Comparison of ENCODE assay signal across 18 cellular contexts in genomic region chr2:111633643-111634042, GRCh38.
DNase-seq lines count a peak whose midpoint lies in the region; ATAC-seq, FAIRE-seq and TF ChIP-seq lines count a peak whose summit lies in the region.
"Had no signal": no experiment of that assay in that cellular context is flagged by ENCODE, and none has a peak within 500 bp of the region (broad histone marks: within the 10 kb centered on the region; RNA-seq: fewer than 3 reads in every experiment).

No MANE protein-coding gene starts in this region.

- ATAC-seq in right lobe of liver (peak in 3 of 4 donors; percentile 23 to 44 (median 40)), HepG2 (no peak), GM21390 (IDR thresholded peaks at IDR 0.05; ENCODE audit: unreplicated experiment) (no peak), pancreas (no peak)
- ATAC-seq: gastrocnemius medialis, left colon had no signal

- H3K4me3 Mint-ChIP-seq in dendritic cell treated with granulocyte-macrophage colony-stimulating factor and Interleukin-4, amounts not matched to agents 40 ng/mL and 50 ng/mL, for 4 days, result no peak overlapping the region
- no peak overlapping the region for H3K4me3 Mint-ChIP-seq in MCF 10A (ENCODE audit: unreplicated experiment)
- H3K4me3 Mint-ChIP-seq: CD4-positive, alpha-beta memory T cell had no signal

- no peaks in the 10 kb centered on the region for H3K4me1 ChIP-seq in right lobe of liver
- no peaks in the 10 kb centered on the region for H3K4me1 ChIP-seq in HepG2 (ENCODE audit: insufficient read depth, low read length)
- peaks cover 0 to 5% (median 0%) of the 10 kb centered on the region in 4 donors for H3K4me1 ChIP-seq in Peyer's patch
- no peaks in the 10 kb centered on the region for H3K4me1 ChIP-seq in pancreas

- no peak overlapping the region for H3K4me3 ChIP-seq in right lobe of liver
- H3K4me3 ChIP-seq in HepG2 (replicated peaks in 1 of 3; ENCODE audit: insufficient read depth in 1 of 3, low read depth in 2 of 3, low read length in 3 of 3), result no peak overlapping the region
- H3K4me3 ChIP-seq in Peyer's patch, result no peak overlapping the region
- H3K4me3 ChIP-seq in pancreas, result no peak overlapping the region
- H3K4me3 ChIP-seq: gastrocnemius medialis had no signal

- no peaks in the 10 kb centered on the region for H3K9me3 ChIP-seq in right lobe of liver
- H3K9me3 ChIP-seq in HepG2 (ENCODE audit: low read length), result peaks cover 8% of the 10 kb centered on the region; the same call in 1 of the 2 replicates
- H3K9me3 ChIP-seq in Peyer's patch, result peaks cover 0 to 15% (median 0%) of the 10 kb centered on the region in 4 donors
- H3K9me3 ChIP-seq in pancreas, result peaks cover 0 to 3% (median 0%) of the 10 kb centered on the region in 4 donors
- H3K9me3 ChIP-seq: gastrocnemius medialis had no signal

- no peaks in the 10 kb centered on the region for H3K36me3 ChIP-seq in right lobe of liver
- no peaks in the 10 kb centered on the region for H3K36me3 ChIP-seq in HepG2 (replicated peaks in 1 of 2; ENCODE audit: control insufficient read depth in 1 of 2, insufficient read depth in 2 of 2, low read length in 2 of 2)
- no peaks in the 10 kb centered on the region for H3K36me3 ChIP-seq in Peyer's patch
- no peaks in the 10 kb centered on the region for H3K36me3 ChIP-seq in pancreas
- H3K36me3 ChIP-seq: gastrocnemius medialis had no signal

- H3K9me3 Mint-ChIP-seq in dendritic cell treated with granulocyte-macrophage colony-stimulating factor and Interleukin-4, amounts not matched to agents 40 ng/mL and 50 ng/mL, for 4 days, result peaks cover 26% of the 10 kb centered on the region
- peaks cover 17% of the 10 kb centered on the region for H3K9me3 Mint-ChIP-seq in MCF 10A (ENCODE audit: unreplicated experiment)

- H3K27me3 Mint-ChIP-seq in dendritic cell treated with granulocyte-macrophage colony-stimulating factor and Interleukin-4, amounts not matched to agents 40 ng/mL and 50 ng/mL, for 4 days, result no peaks in the 10 kb centered on the region
- no peaks in the 10 kb centered on the region for H3K27me3 Mint-ChIP-seq in MCF 10A (ENCODE audit: insufficient read depth, unreplicated experiment)

- H3K27me3 ChIP-seq in right lobe of liver (no peaks in the 10 kb centered on the region), HepG2 (ENCODE audit: control insufficient read depth in 1 of 2, insufficient read depth in 2 of 2, low read length in 2 of 2) (peaks cover 3 to 29% of the 10 kb centered on the region in 2 experiments; a peak in 4 of 5 replicates), Peyer's patch (no peaks in the 10 kb centered on the region), pancreas (no peaks in the 10 kb centered on the region)
- H3K27me3 ChIP-seq: gastrocnemius medialis had no signal

- no peaks in the 10 kb centered on the region for H3K79me2 ChIP-seq in HepG2 (ENCODE audit: insufficient read depth, low read length)

- H3K4me1 Mint-ChIP-seq in dendritic cell treated with granulocyte-macrophage colony-stimulating factor and Interleukin-4, amounts not matched to agents 40 ng/mL and 50 ng/mL, for 4 days (ENCODE audit: low read depth), result peaks cover 35% of the 10 kb centered on the region
- H3K4me1 Mint-ChIP-seq in MCF 10A (ENCODE audit: insufficient read depth, unreplicated experiment), result peaks cover 5% of the 10 kb centered on the region

- no peak overlapping the region for H3K9ac ChIP-seq in HepG2 (ENCODE audit: insufficient read depth, low read depth, low read length)

- no peak for DNase-seq in right lobe of liver
- no peak for DNase-seq in HepG2 (ENCODE audit: low spot score)
- peak; percentile 68 for DNase-seq in UCSD-AML1 (lab: John Stamatoyannopoulos, UW; ENCODE audit: unreplicated experiment)
- DNase-seq in Peyer's patch, result no peak
- DNase-seq in MCF 10A (ENCODE audit: unreplicated experiment), result no peak
- no peak for DNase-seq in pancreas
- DNase-seq: activated effector memory CD4-positive, alpha-beta T cell treated with Interleukin-2 at 50 U/mL for 16 hours; anterior cingulate cortex; caudate nucleus; CD4-positive, alpha-beta memory T cell; gastrocnemius medialis; left colon; MM.1S; stimulated activated CD4-positive, alpha-beta T cell treated with anti-CD3 and anti-CD28 coated beads, Interleukin-12 subunit alpha, Interleukin-12 subunit beta, amount 100 ng/mL, for 4 hours; stimulated activated CD8-positive, alpha-beta memory T cell treated with anti-CD3 and anti-CD28 coated beads, Interleukin-4, amount 100 ng/mL, for 48 hours had no signal

- H4K20me1 ChIP-seq in HepG2 (ENCODE audit: insufficient read depth, low read length), result no peaks in the 10 kb centered on the region

- in situ Hi-C loops in HepG2 (cut with HindIII; ENCODE audit: extremely low pct_ligation_motif_present, low pct_unique_long_range_greater_than_20kb), result no loop called here

- H3K27ac ChIP-seq in right lobe of liver (no peak overlapping the region), HepG2 (ENCODE audit: extremely low read length, insufficient read depth, low read length) (no peak overlapping the region), Peyer's patch (peak overlapping the region in 1 of 4 donors; percentile 4), pancreas (no peak overlapping the region)
- H3K27ac ChIP-seq: gastrocnemius medialis, RWPE1 had no signal

- no peak for TF ChIP-seq EP300 in HepG2 (IDR thresholded peaks at IDR 0.05; ENCODE audit: low read depth in 2 of 2, low read length in 2 of 2)
- no peak for TF ChIP-seq EP300 in HepG2 (CRISPR knock-in tag; IDR thresholded peaks at IDR 0.05; ENCODE audit: borderline replicate concordance)

- no peak overlapping the region for H3K4me2 ChIP-seq in HepG2 (ENCODE audit: low read depth, low read length)

- no peak for TF ChIP-seq RAD21 in HepG2 (CRISPR knock-in tag; IDR thresholded peaks at IDR 0.05)

- CTCF ChIA-PET in HepG2 (lab: Yijun Ruan, JAX; ENCODE audit: low intra/inter-chr PET ratio, low total read pairs) (no interaction called here), MCF 10A (lab: Yijun Ruan, JAX) (no interaction called here)

- BruUV-seq in HepG2 (replicated peaks; lab: Mats Ljungman, UMichigan), result no TSS peak
- no TSS peak for BruUV-seq in MCF 10A (replicated peaks; lab: Mats Ljungman, UMichigan)

- POLR2A ChIA-PET in HepG2 (lab: Yijun Ruan, JAX), result no interaction called here
- POLR2A ChIA-PET in MCF 10A (lab: Yijun Ruan, JAX), result no interaction called here

- no peak for TF ChIP-seq CTCF in right lobe of liver (IDR thresholded peaks at IDR 0.05)
- no peak for TF ChIP-seq CTCF in HepG2 (CRISPR knock-in tag; IDR thresholded peaks at IDR 0.05)
- TF ChIP-seq CTCF in Peyer's patch (IDR thresholded peaks at IDR 0.05), result no peak
- no peak for TF ChIP-seq CTCF in MCF 10A (IDR thresholded peaks at IDR 0.05; ENCODE audit: unreplicated experiment)
- TF ChIP-seq CTCF in pancreas (IDR thresholded peaks at IDR 0.05), result no peak

- H2AFZ ChIP-seq in HepG2 (ENCODE audit: low read length), result no peak overlapping the region

- TF ChIP-seq POLR2A in right lobe of liver (IDR thresholded peaks at IDR 0.05) (no peak), HepG2 (IDR thresholded peaks at IDR 0.05; ENCODE audit: insufficient read depth in 1 of 2, low read depth in 2 of 2, low read length in 2 of 2) (no peak), Peyer's patch (IDR thresholded peaks at IDR 0.05) (no peak)

- peaks cover 17% of the 10 kb centered on the region for H3K36me3 Mint-ChIP-seq in dendritic cell treated with granulocyte-macrophage colony-stimulating factor and Interleukin-4, amounts not matched to agents 40 ng/mL and 50 ng/mL, for 4 days (ENCODE audit: low read depth)
- peaks cover 6% of the 10 kb centered on the region for H3K36me3 Mint-ChIP-seq in MCF 10A (ENCODE audit: insufficient read depth, unreplicated experiment)

- FAIRE-seq in HepG2 (lab: Jason Lieb, UNC) (no peak), pancreas (lab: Jason Lieb, UNC) (no peak)

- WGBS in right lobe of liver (ENCODE audit: insufficient coverage, low coverage, low lambda C conversion rate, missing lambda C conversion rate), result 47% methylated on average over 4 of the region's 6 CpGs
- WGBS in HepG2 (ENCODE audit: low lambda C conversion rate), result 17% methylated on average over 6 of the region's 6 CpGs
- 79 to 81% methylated on average over 6 of the region's 6 CpGs for WGBS in pancreas, 2 donors

- H3K27ac Mint-ChIP-seq in dendritic cell treated with granulocyte-macrophage colony-stimulating factor and Interleukin-4, amounts not matched to agents 40 ng/mL and 50 ng/mL, for 4 days, result peak overlapping the region; percentile 37
- H3K27ac Mint-ChIP-seq in MCF 10A (ENCODE audit: low read depth, unreplicated experiment), result no peak overlapping the region

- intact Hi-C loops in right lobe of liver (cut with DNase I), result no loop called here
- intact Hi-C loops in HepG2 (cut with micrococcal nuclease; ENCODE audit: unreplicated experiment), result no loop called here
- intact Hi-C loops in dendritic cell treated with granulocyte-macrophage colony-stimulating factor and Interleukin-4, amounts not matched to agents 40 ng/mL and 50 ng/mL, for 4 days (cut with micrococcal nuclease), result no loop called here
- intact Hi-C loops in MCF 10A (cut with micrococcal nuclease), result no loop called here
- intact Hi-C loops in pancreas (cut with DNase I), result no loop called here

Comparison
In these comparisons a context has a peak if more than half of its experiments do, and no peak if none do; other contexts are left out.
1. ATAC-seq: peak in right lobe of liver (3 of 4); none in HepG2 (single experiment), GM21390 (single experiment) and pancreas (0 of 4).